ENCODE assay signal across 7 cellular contexts in genomic region chr17:7528842-7529241, GRCh38. TPM values are rescaled to one million over a fixed set of nuclear protein-coding genes. Genes with fewer than 3 reads are reported as not detected.
"Had no signal": no experiment of that assay in that cellular context is flagged by ENCODE, and none has a peak within 500 bp of the region (broad histone marks: within the 10 kb centered on the region; RNA-seq: fewer than 3 reads in every experiment).

No MANE protein-coding gene starts in this region.

- FAIRE-seq: G401.6, GM12878, GM12891, GM12892, GM19239 had no signal

- H3K4me3 ChIP-seq: GM12878 had no signal

- DNase-seq: GDM1, GF-D8 had no signal

- ATAC-seq: GM12878 had no signal

RNA-seq across cellular contexts. Expression of gene SLC35G6, which starts 47.6 kb away (rescaled TPM):
- total RNA-seq: GM12878 had no signal
